ENCODE assay signal across 8 cellular contexts in genomic region chr2:171523339-171523931, GRCh38. TPM values are rescaled to one million over a fixed set of nuclear protein-coding genes. Genes with fewer than 3 reads are reported as not detected.
DNase-seq lines count a peak whose midpoint lies in the region; ATAC-seq and TF ChIP-seq lines count a peak whose summit lies in the region.

No MANE protein-coding gene starts in this region.

- H3K4me3 Mint-ChIP-seq in activated B cell treated with CpG ODN at 0.5 μM for 24 hours = peak overlapping the region; percentile 67
- peak overlapping the region; percentile 94 for H3K4me3 Mint-ChIP-seq in mesothelial cell of epicardium

- H3K4me1 Mint-ChIP-seq in activated B cell treated with CpG ODN at 0.5 μM for 24 hours (peaks cover 22% of the 10 kb centered on the region), mesothelial cell of epicardium (peaks cover 22% of the 10 kb centered on the region)

- peaks cover 15% of the 10 kb centered on the region for H3K4me1 ChIP-seq in DOHH2 (ENCODE audit: control insufficient read depth, low read length)
- peaks cover 12 to 43% (median 29%) of the 10 kb centered on the region in 4 donors for H3K4me1 ChIP-seq in esophagus muscularis mucosa
- peaks cover 30% of the 10 kb centered on the region for H3K4me1 ChIP-seq in suprapubic skin

- H3K27ac Mint-ChIP-seq in activated B cell treated with CpG ODN at 0.5 μM for 24 hours (no peak overlapping the region), mesothelial cell of epicardium (peak overlapping the region; percentile 92)

- H4K20me1 ChIP-seq in DOHH2 (ENCODE audit: control insufficient read depth, insufficient read depth, low read depth, low read length) = no peaks in the 10 kb centered on the region

- TF ChIP-seq EP300 in esophagus muscularis mucosa (IDR thresholded peaks at IDR 0.05) = no peak
- no peak for TF ChIP-seq EP300 in suprapubic skin (IDR thresholded peaks at IDR 0.05)

- DNase-seq in LoVo (ENCODE audit: low spot score) (peak; percentile 8), activated B cell treated with CpG ODN at 0.5 μM for 24 hours (peak; percentile 17), esophagus muscularis mucosa (ENCODE audit: extremely low spot score) (peak; percentile 97), mesothelial cell of epicardium (ENCODE audit: low spot score in 2 of 2, unreplicated experiment in 2 of 2) (peak in 1 of 2 experiments; percentile 35), suprapubic skin (ENCODE audit: low spot score in 2 of 2) (peak; percentile 90 to 91)
- DNase-seq in effector CD8-positive, alpha-beta T cell (lab: John Stamatoyannopoulos, UW) = no peak

- no peaks in the 10 kb centered on the region for H3K9me2 ChIP-seq in DOHH2 (replicated peaks; ENCODE audit: control insufficient read depth, low read length)

- WGBS in esophagus muscularis mucosa = 11% methylated on average over 3 of the region's 33 CpGs
- WGBS in suprapubic skin = 3% methylated on average over 15 of the region's 33 CpGs

- H3F3A ChIP-seq in DOHH2 (ENCODE audit: control insufficient read depth, insufficient read depth) = no peaks in the 10 kb centered on the region

- H3K4me3 ChIP-seq in DOHH2 (ENCODE audit: low read length) (peak overlapping the region; percentile 73), esophagus muscularis mucosa (peak overlapping the region; percentile 84 to 98 (median 93)), suprapubic skin (peak overlapping the region; percentile 73)

- intact Hi-C loops in activated B cell treated with CpG ODN at 0.5 μM for 24 hours (cut with micrococcal nuclease) = no loop called here
- intact Hi-C loops in esophagus muscularis mucosa (cut with DNase I) = loop anchor here (5.0 kb wide), 2 partner anchors 551 to 591 kb away; no protein-coding TSS in a partner anchor

- no peaks in the 10 kb centered on the region for H3K79me2 ChIP-seq in DOHH2 (ENCODE audit: control insufficient read depth, low read length)

- H3K36me3 ChIP-seq in DOHH2 (ENCODE audit: control insufficient read depth, low read length) (no peaks in the 10 kb centered on the region), esophagus muscularis mucosa (peaks cover 0 to 3% (median 0%) of the 10 kb centered on the region in 4 donors), suprapubic skin (no peaks in the 10 kb centered on the region)

- H3K27ac ChIP-seq in DOHH2 (ENCODE audit: low read depth, low read length) (no peak overlapping the region), esophagus muscularis mucosa (replicated peaks in 1 of 4) (peak overlapping the region; percentile 88 to 94 (median 92)), suprapubic skin (peak overlapping the region; percentile 95)

- H3K27me3 ChIP-seq in DOHH2 (ENCODE audit: control insufficient read depth, low read length) (peaks cover 61% of the 10 kb centered on the region), esophagus muscularis mucosa (no peaks in the 10 kb centered on the region), suprapubic skin (no peaks in the 10 kb centered on the region)

- TF ChIP-seq POLR2A in esophagus muscularis mucosa (IDR thresholded peaks at IDR 0.05; ENCODE audit: low read depth) (no peak), suprapubic skin (IDR thresholded peaks at IDR 0.05) (no peak)

- H3K27me3 Mint-ChIP-seq in activated B cell treated with CpG ODN at 0.5 μM for 24 hours = peaks cover 53% of the 10 kb centered on the region
- H3K27me3 Mint-ChIP-seq in mesothelial cell of epicardium (ENCODE audit: low read depth) = peaks cover 22% of the 10 kb centered on the region

- peak overlapping the region; percentile 87 for H3K4me2 ChIP-seq in DOHH2 (ENCODE audit: low read length)

- POLR2A ChIA-PET in activated B cell treated with CpG ODN at 0.5 μM for 24 hours (lab: Charles Lee) = interaction anchor here (0.6 to 1.1 kb wide), 2 partner anchors 18 to 326 kb away, joined by 3 to 4 read pairs; no protein-coding TSS in a partner anchor

- CTCF ChIA-PET in activated B cell treated with CpG ODN at 0.5 μM for 24 hours (lab: Charles Lee) = no interaction called here

- TF ChIP-seq CTCF in DOHH2 (IDR thresholded peaks at IDR 0.05; ENCODE audit: low read depth, low read length, poor library complexity, severe bottlenecking) = no peak
- TF ChIP-seq CTCF in activated B cell treated with CpG ODN at 0.5 μM for 24 hours (IDR thresholded peaks at IDR 0.05) = no peak
- TF ChIP-seq CTCF in esophagus muscularis mucosa (IDR thresholded peaks at IDR 0.05) = no peak
- no peak for TF ChIP-seq CTCF in mesothelial cell of epicardium (IDR thresholded peaks at IDR 0.05; ENCODE audit: unreplicated experiment)
- no peak for TF ChIP-seq CTCF in suprapubic skin (IDR thresholded peaks at IDR 0.05)

- H3K36me3 Mint-ChIP-seq in activated B cell treated with CpG ODN at 0.5 μM for 24 hours (ENCODE audit: low read depth) (no peaks in the 10 kb centered on the region), mesothelial cell of epicardium (peaks cover 7% of the 10 kb centered on the region)

- H3K9me3 Mint-ChIP-seq in activated B cell treated with CpG ODN at 0.5 μM for 24 hours (no peaks in the 10 kb centered on the region), mesothelial cell of epicardium (no peaks in the 10 kb centered on the region)

- no peaks in the 10 kb centered on the region for H3K9me3 ChIP-seq in DOHH2 (ENCODE audit: control insufficient read depth, insufficient read depth, low read length)
- no peaks in the 10 kb centered on the region for H3K9me3 ChIP-seq in esophagus muscularis mucosa
- H3K9me3 ChIP-seq in suprapubic skin = no peaks in the 10 kb centered on the region

- ATAC-seq in GM21619 (IDR thresholded peaks at IDR 0.05; ENCODE audit: unreplicated experiment) (peak; percentile 35), activated B cell treated with CpG ODN at 0.5 μM for 24 hours (ENCODE audit: low read depth) (no peak)

RNA-seq across cellular contexts. Expression of gene CYBRD1, which starts 1.2 kb away (rescaled TPM):
- total RNA-seq in activated B cell treated with CpG ODN at 0.5 μM for 24 hours (0.32 and 0.33 TPM in 2 replicates), esophagus muscularis mucosa (100 to 1,000 TPM; 133 to 281 (median 197) TPM), mesothelial cell of epicardium (44.6 to 47.7 TPM (median 46.7 TPM) in 3 replicates), suprapubic skin (100 to 1,000 TPM in 3 of 4 donors, 10 to 100 TPM in 1; 99.4 to 218 (median 157) TPM)

Comparison
In these comparisons a context has a peak if more than half of its experiments do, and no peak if none do; other contexts are left out.
1. RNA of gene CYBRD1, which starts 1.2 kb away (total RNA-seq): 133 to 281 TPM in esophagus muscularis mucosa, 99.4 to 218 TPM in suprapubic skin and 44.6 to 47.7 TPM in mesothelial cell of epicardium; 0.32 to 0.33 TPM in activated B cell treated with CpG ODN at 0.5 μM for 24 hours; every median in the first group is over 10 times any median in the second.
2. Peak in every context shown above with its lines, with median percentiles within 50 percentile points of each other: H3K4me3 ChIP-seq.